Comparison of ENCODE assay signal across 8 cellular contexts in genomic region chr1:234956821-234957329, GRCh38.
DNase-seq lines count a peak whose midpoint lies in the region; ATAC-seq, FAIRE-seq and TF ChIP-seq lines count a peak whose summit lies in the region.

No MANE protein-coding gene starts in this region.

- H3K79me2 ChIP-seq in DND-41 (ENCODE audit: insufficient read depth, low read length): no peaks in the 10 kb centered on the region
- H3K79me2 ChIP-seq in astrocyte (ENCODE audit: insufficient read depth, low read length): no peaks in the 10 kb centered on the region

- H3K36me3 Mint-ChIP-seq in astrocyte (ENCODE audit: low read depth, unreplicated experiment): no peaks in the 10 kb centered on the region
- H3K36me3 Mint-ChIP-seq in neural crest cell (ENCODE audit: low read depth): no peaks in the 10 kb centered on the region

- FAIRE-seq in astrocyte (lab: Jason Lieb, UNC): no peak

- H3K4me3 ChIP-seq in DND-41 (ENCODE audit: low read depth in 1 of 2, low read length in 2 of 2): no peak overlapping the region
- H3K4me3 ChIP-seq in astrocyte (ENCODE audit: insufficient read depth, low read depth, low read length): no peak overlapping the region

- H3K9me3 Mint-ChIP-seq in astrocyte (ENCODE audit: unreplicated experiment) (no peaks in the 10 kb centered on the region), neural crest cell (no peaks in the 10 kb centered on the region)

- H3K9me3 ChIP-seq in DND-41 (ENCODE audit: insufficient read depth, low read length, severe bottlenecking): no peaks in the 10 kb centered on the region
- H3K9me3 ChIP-seq in astrocyte (ENCODE audit: insufficient read depth, low read depth, low read length): no peaks in the 10 kb centered on the region

- H2AFZ ChIP-seq in DND-41 (ENCODE audit: low read depth, low read length): no peak overlapping the region
- no peak overlapping the region for H2AFZ ChIP-seq in astrocyte (ENCODE audit: low read depth, low read length)

- H3K4me3 Mint-ChIP-seq in astrocyte (ENCODE audit: unreplicated experiment) (no peak overlapping the region), neural crest cell (peak overlapping the region; percentile 36)

- H3K27me3 Mint-ChIP-seq in astrocyte (ENCODE audit: low read depth, unreplicated experiment): no peaks in the 10 kb centered on the region
- no peaks in the 10 kb centered on the region for H3K27me3 Mint-ChIP-seq in neural crest cell (ENCODE audit: low read depth)

- peak; percentile 63 for DNase-seq in DND-41
- peak; percentile 21 for DNase-seq in M059J (ENCODE audit: low read depth)
- no peak for DNase-seq in astrocyte (ENCODE audit: low read depth)
- DNase-seq in neural crest cell (ENCODE audit: low read depth, low spot score): no peak
- no peak for DNase-seq in stimulated activated CD4-positive, alpha-beta T cell treated with anti-CD3 and anti-CD28 coated beads, Interleukin-1b, Interleukin-23, amount 100 ng/mL, for 48 hours
- DNase-seq in Ammon's horn (ENCODE audit: low spot score): no peak
- DNase-seq in GM10266 (ENCODE audit: extremely low spot score): no peak

- H3K27me3 ChIP-seq in DND-41 (ENCODE audit: insufficient read depth, low read length, poor library complexity) (no peaks in the 10 kb centered on the region), astrocyte (ENCODE audit: insufficient read depth, low read length) (no peaks in the 10 kb centered on the region)

- H4K20me1 ChIP-seq in DND-41 (ENCODE audit: insufficient read depth, low read length): no peaks in the 10 kb centered on the region
- H4K20me1 ChIP-seq in astrocyte (ENCODE audit: insufficient read depth, low read length): no peaks in the 10 kb centered on the region

- H3K27ac ChIP-seq in DND-41 (ENCODE audit: low read length) (no peak overlapping the region), astrocyte (ENCODE audit: low read depth, low read length) (peak overlapping the region; percentile 45)

- ATAC-seq in DND-41 (ENCODE audit: insufficient read depth, low read depth) (peak; percentile 68), GM21381 (IDR thresholded peaks at IDR 0.05; ENCODE audit: unreplicated experiment) (no peak)

- H3K4me1 ChIP-seq in DND-41 (ENCODE audit: insufficient read depth, low read length) (peaks cover 24% of the 10 kb centered on the region), astrocyte (ENCODE audit: insufficient read depth, low read length) (peaks cover 47% of the 10 kb centered on the region)

- H3K4me2 ChIP-seq in DND-41 (ENCODE audit: insufficient read depth, low read length) (no peak overlapping the region), astrocyte (ENCODE audit: low read length) (peak overlapping the region; percentile 60)

- H3K27ac Mint-ChIP-seq in astrocyte (ENCODE audit: unreplicated experiment) (peak overlapping the region; percentile 92), neural crest cell (ENCODE audit: unreplicated experiment) (peak overlapping the region; percentile 52)

- H3K4me1 Mint-ChIP-seq in astrocyte (ENCODE audit: low read depth, unreplicated experiment): peaks cover 74% of the 10 kb centered on the region
- H3K4me1 Mint-ChIP-seq in neural crest cell: peaks cover 71% of the 10 kb centered on the region

- H3K9ac ChIP-seq in DND-41 (ENCODE audit: low read depth, low read length): no peak overlapping the region
- H3K9ac ChIP-seq in astrocyte (ENCODE audit: low read length): peak overlapping the region; percentile 15

- no peaks in the 10 kb centered on the region for H3K36me3 ChIP-seq in DND-41 (ENCODE audit: insufficient read depth, low read length)
- H3K36me3 ChIP-seq in astrocyte (ENCODE audit: insufficient read depth, low read length): no peaks in the 10 kb centered on the region

- no peak for TF ChIP-seq CTCF in DND-41 (IDR thresholded peaks at IDR 0.05; ENCODE audit: borderline replicate concordance, extremely low read depth, low read length, poor library complexity, severe bottlenecking)
- no peak for TF ChIP-seq CTCF in astrocyte (IDR thresholded peaks at IDR 0.05; ENCODE audit: insufficient read depth, low read depth, low read length)
- TF ChIP-seq CTCF in neural crest cell (conservative IDR thresholded peaks at IDR 0.05): no peak
- no peak for TF ChIP-seq CTCF in GM10266 (IDR thresholded peaks at IDR 0.05; ENCODE audit: control insufficient read depth, insufficient read depth, low read depth, missing control alignments)

Comparison
In these comparisons a context has a peak if more than half of its experiments do, and no peak if none do; other contexts are left out.
1. DNase-seq: peak in DND-41 (single experiment) and M059J (single experiment); none in astrocyte (single experiment), neural crest cell (single experiment), stimulated activated CD4-positive, alpha-beta T cell treated with anti-CD3 and anti-CD28 coated beads, Interleukin-1b, Interleukin-23, amount 100 ng/mL, for 48 hours (single experiment), Ammon's horn (single experiment) and GM10266 (single experiment).